Comparison of ENCODE assay signal across 8 cellular contexts in the genomic region with DNA sequence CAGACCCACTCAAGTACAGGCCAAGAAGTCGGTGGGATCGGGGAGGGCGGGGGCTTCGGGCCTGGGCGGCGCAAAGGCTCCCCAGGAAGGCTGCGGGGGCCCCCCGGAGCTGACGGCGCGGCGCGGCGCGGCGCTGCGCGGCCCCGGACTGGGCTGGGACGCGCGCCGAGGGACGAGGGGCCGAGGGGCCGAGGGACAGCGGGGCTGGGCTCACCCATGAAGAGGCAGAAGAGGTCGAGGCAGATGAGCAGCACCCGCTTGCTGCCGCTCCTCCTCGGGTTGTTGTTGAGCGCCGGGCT. TPM values are rescaled to one million over a fixed set of nuclear protein-coding genes. Genes with fewer than 3 reads are reported as not detected.
DNase-seq lines count a peak whose midpoint lies in the region; ATAC-seq and TF ChIP-seq lines count a peak whose summit lies in the region.

No MANE protein-coding gene starts in this region.

- ATAC-seq in HG03460 (IDR thresholded peaks at IDR 0.05; ENCODE audit: unreplicated experiment), result no peak

- no peaks in the 10 kb centered on the region for H3K9me3 ChIP-seq in adrenal gland (replicated peaks in 1 of 3)

- intact Hi-C loops in adrenal gland (cut with DNase I), result loop anchor here in 1 of 2 donors (5.0 kb wide), 1 partner anchor 171 kb away; no protein-coding TSS in a partner anchor

- peak overlapping the region; percentile 96 for H3K4me3 ChIP-seq in ACC112 (ENCODE audit: low read depth, low read length)
- H3K4me3 ChIP-seq in adrenal gland, result peak overlapping the region; percentile 64 to 99 (median 83)
- H3K4me3 ChIP-seq in kidney epithelial cell (ENCODE audit: low read depth, low read length), result peak overlapping the region; percentile 82

- no peaks in the 10 kb centered on the region for H3K27me3 ChIP-seq in ACC112 (ENCODE audit: insufficient read depth, low read length)
- no peaks in the 10 kb centered on the region for H3K27me3 ChIP-seq in adrenal gland
- H3K27me3 ChIP-seq in kidney epithelial cell (ENCODE audit: control insufficient read depth, insufficient read depth, low read length), result no peaks in the 10 kb centered on the region

- H3K27ac ChIP-seq in ACC112 (ENCODE audit: low read depth, low read length) (peak overlapping the region; percentile 55), adrenal gland (peak overlapping the region in 4 of 5 donors; percentile 74 to 93 (median 92)), substantia nigra (ENCODE audit: low read depth, low read length, poor library complexity, severe bottlenecking) (peak overlapping the region; percentile 90)

- CTCF ChIA-PET in HEK293T (lab: Yijun Ruan, JAX), result no interaction called here

- H3K79me2 ChIP-seq in ACC112 (ENCODE audit: control insufficient read depth, insufficient read depth, low read length, unreplicated experiment), result peaks cover 57% of the 10 kb centered on the region

- H3K4me1 ChIP-seq in ACC112 (ENCODE audit: control insufficient read depth, insufficient read depth, low read length, unreplicated experiment), result peaks cover 12% of the 10 kb centered on the region
- H3K4me1 ChIP-seq in adrenal gland (replicated peaks in 1 of 2), result peaks cover 10 to 29% of the 10 kb centered on the region in 2 donors

- POLR2A ChIA-PET in HEK293T (lab: Yijun Ruan, JAX), result interaction anchor here (0.7 to 1.5 kb wide), 6 partner anchors 9 to 385 kb away, joined by 3 to 5 read pairs (median 3); no protein-coding TSS in a partner anchor

- H3K36me3 ChIP-seq in ACC112 (ENCODE audit: insufficient read depth, low read length) (peaks cover 7% of the 10 kb centered on the region; the same call in 1 of the 2 replicates), adrenal gland (replicated peaks in 1 of 2) (no peaks in the 10 kb centered on the region), kidney epithelial cell (ENCODE audit: control insufficient read depth, insufficient read depth, low read length) (no peaks in the 10 kb centered on the region)

- DNase-seq in HEK293T (ENCODE audit: extremely low spot score), result peak; percentile 55
- no peak for DNase-seq in adrenal gland
- DNase-seq in kidney epithelial cell (ENCODE audit: low read depth), result no peak
- peak in 20 of 49 donors; percentile 36 to 76 (median 52) for DNase-seq in substantia nigra (lab: John Stamatoyannopoulos, UW)
- no peak for DNase-seq in NCI-H146 (lab: John Stamatoyannopoulos, UW)
- no peak for DNase-seq in GDM1 (lab: John Stamatoyannopoulos, UW)

- no peak for TF ChIP-seq POLR2A in adrenal gland (IDR thresholded peaks at IDR 0.05)

- WGBS in adrenal gland, 4 donors, result 0 to 1% (median 0%) methylated on average over 1 to 33 of the region's 33 CpGs

- peak overlapping the region; percentile 70 for H2AFZ ChIP-seq in ACC112 (ENCODE audit: low read length, unreplicated experiment)

- TF ChIP-seq CTCF in adrenal gland (IDR thresholded peaks at IDR 0.05) (no peak), kidney epithelial cell (IDR thresholded peaks at IDR 0.05; ENCODE audit: insufficient read depth, low read length, poor library complexity, severe bottlenecking) (no peak)

TF ChIP-seq in HEK293T, 16 proteins besides CTCF, POLR2A, EP300 and RAD21:
- TF ChIP-seq SP1 (IDR thresholded peaks at IDR 0.05), result no peak
- TF ChIP-seq TARDBP (IDR thresholded peaks at IDR 0.05), result no peak
- TF ChIP-seq CTBP1 (IDR thresholded peaks at IDR 0.05; ENCODE audit: borderline replicate concordance), result no peak; the same call in 1 of the 2 replicates
- TF ChIP-seq FOXA1 (IDR thresholded peaks at IDR 0.05), result no peak
- no peak for TF ChIP-seq HDGF (IDR thresholded peaks at IDR 0.05; ENCODE audit: borderline replicate concordance)
- TF ChIP-seq ZNF384 (IDR thresholded peaks at IDR 0.05), result no peak
- TF ChIP-seq SUZ12 (IDR thresholded peaks at IDR 0.05), result no peak
- no peak for TF ChIP-seq ARNT (IDR thresholded peaks at IDR 0.05)
- TF ChIP-seq FOXK2 (IDR thresholded peaks at IDR 0.05), result no peak
- TF ChIP-seq, protein P1, sequence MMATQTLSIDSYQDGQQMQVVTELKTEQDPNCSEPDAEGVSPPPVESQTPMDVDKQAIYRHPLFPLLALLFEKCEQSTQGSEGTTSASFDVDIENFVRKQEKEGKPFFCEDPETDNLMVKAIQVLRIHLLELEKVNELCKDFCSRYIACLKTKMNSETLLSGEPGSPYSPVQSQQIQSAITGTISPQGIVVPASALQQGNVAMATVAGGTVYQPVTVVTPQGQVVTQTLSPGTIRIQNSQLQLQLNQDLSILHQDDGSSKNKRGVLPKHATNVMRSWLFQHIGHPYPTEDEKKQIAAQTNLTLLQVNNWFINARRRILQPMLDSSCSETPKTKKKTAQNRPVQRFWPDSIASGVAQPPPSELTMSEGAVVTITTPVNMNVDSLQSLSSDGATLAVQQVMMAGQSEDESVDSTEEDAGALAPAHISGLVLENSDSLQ (IDR thresholded peaks at IDR 0.05), result no peak
- no peak; the same call in 1 of the 2 replicates for TF ChIP-seq LEF1 (IDR thresholded peaks at IDR 0.05; ENCODE audit: borderline replicate concordance)
- TF ChIP-seq L3MBTL2 (conservative IDR thresholded peaks at IDR 0.05), result no peak
- no peak for TF ChIP-seq FOXM1 (IDR thresholded peaks at IDR 0.05; ENCODE audit: borderline replicate concordance)
- no peak for TF ChIP-seq BHLHE40 (IDR thresholded peaks at IDR 0.05; ENCODE audit: borderline replicate concordance)
- no peak for TF ChIP-seq NFRKB (IDR thresholded peaks at IDR 0.05)
- no peak for TF ChIP-seq ELF4 (IDR thresholded peaks at IDR 0.05)

RNA-seq across cellular contexts. Expression of a gene that starts 0.8 kb away (rescaled TPM):
- total RNA-seq in adrenal gland, result 100 to 1,000 TPM in 5 of 8 donors, 10 to 100 TPM in 3; 61.0 to 156 (median 102) TPM
- polyA plus RNA-seq in adrenal gland, result 10 to 100 TPM; 11.7 to 98.6 (median 13.0) TPM
- total RNA-seq in kidney epithelial cell, result 3.9 and 4.9 TPM in 2 replicates

Comparison
In these comparisons a context has a peak if more than half of its experiments do, and no peak if none do; other contexts are left out.
1. RNA of a gene that starts 0.8 kb away (total RNA-seq): 61.0 to 156 TPM in adrenal gland; 3.9 to 4.9 TPM in kidney epithelial cell; every median in the first group is over 10 times any median in the second.
2. Peak in every context shown above with its lines, with median percentiles within 50 percentile points of each other: H3K27ac ChIP-seq and H3K4me3 ChIP-seq.